In the genomic region with DNA sequence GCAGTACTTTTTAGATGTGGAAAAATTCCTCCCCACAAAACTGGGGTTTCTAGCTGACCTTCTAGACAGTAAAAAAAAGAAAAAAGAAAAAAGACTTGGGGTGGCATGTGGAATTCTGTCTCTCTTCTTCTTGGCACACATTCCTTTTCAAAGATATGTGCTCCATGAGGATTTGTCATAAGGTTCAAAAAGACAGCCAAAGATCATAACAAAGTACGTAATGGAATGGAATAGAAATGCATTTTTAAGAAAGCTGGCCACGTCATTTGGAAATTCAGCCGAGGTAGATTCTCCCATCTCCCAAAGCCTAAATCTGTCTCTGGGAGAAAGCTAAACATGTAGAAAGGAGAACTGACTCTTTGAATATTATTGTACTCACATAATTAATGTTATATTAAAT, we compare ENCODE assay signal across 21 cellular contexts.
"Had no signal": no experiment of that assay in that cellular context is flagged by ENCODE, and none has a peak within 500 bp of the region (broad histone marks: within the 10 kb centered on the region; RNA-seq: fewer than 3 reads in every experiment).

No MANE protein-coding gene starts in this region.

- DNase-seq: activated CD4-positive, alpha-beta T cell treated with anti-CD3 and anti-CD28 coated beads, Interleukin-2, amount 10 ng/mL, durations not matched to agents 7 days and 5 days; activated CD8-positive, alpha-beta memory T cell treated with anti-CD3 and anti-CD28 coated beads, Interleukin-2, amount 50 U/mL, for 4 hours; activated effector memory CD4-positive, alpha-beta T cell treated with Interleukin-2 at 50 U/mL for 16 hours; activated naive CD4-positive, alpha-beta T cell treated with anti-CD3 and anti-CD28 coated beads, Interleukin-2, amount 10 ng/mL, durations not matched to agents 7 days and 5 days; activated T-cell treated with anti-CD3 and anti-CD28 coated beads, Interleukin-2, amount 50 U/mL, for 48 hours; effector memory CD8-positive, alpha-beta T cell; foreskin keratinocyte; head of caudate nucleus; kidney; mammary epithelial cell; ovary; stimulated activated naive CD8-positive, alpha-beta T cell treated with anti-CD3 and anti-CD28 coated beads, Interleukin-15, amount 100 ng/mL, for 72 hours; T-helper 1 cell; T-helper 9 cell; upper lobe of right lung had no signal

- H3K4me1 ChIP-seq: breast epithelium, foreskin keratinocyte, neural progenitor cell, upper lobe of right lung had no signal

- H3K4me1 Mint-ChIP-seq: activated CD4-positive, alpha-beta T cell treated with anti-CD3 and anti-CD28 coated beads, Interleukin-2, amount 10 ng/mL, durations not matched to agents 7 days and 5 days; activated naive CD4-positive, alpha-beta T cell treated with anti-CD3 and anti-CD28 coated beads, Interleukin-2, amount 10 ng/mL, durations not matched to agents 7 days and 5 days; stimulated activated naive CD8-positive, alpha-beta T cell treated with anti-CD3 and anti-CD28 coated beads, Interleukin-15, amount 100 ng/mL, for 72 hours had no signal

- ATAC-seq: activated CD4-positive, CD25-positive, alpha-beta regulatory T cell treated with anti-CD3 and anti-CD28 coated beads, Interleukin-2, amount 50 U/mL, for 24 hours; effector memory CD8-positive, alpha-beta T cell; foreskin keratinocyte; left lobe of liver; SK-N-SH treated with all-trans-retinoic acid at 6 μM for 48 hours; stimulated activated naive CD8-positive, alpha-beta T cell treated with anti-CD3 and anti-CD28 coated beads, Interleukin-15, amount 100 ng/mL, for 72 hours had no signal

- H3K27me3 ChIP-seq: breast epithelium, neural progenitor cell, ovary, upper lobe of right lung had no signal

- H3K4me3 ChIP-seq: breast epithelium, neural progenitor cell, ovary, skin epidermis, upper lobe of right lung had no signal

- H3K36me3 Mint-ChIP-seq: activated naive CD4-positive, alpha-beta T cell treated with anti-CD3 and anti-CD28 coated beads, Interleukin-2, amount 10 ng/mL, durations not matched to agents 7 days and 5 days; neural progenitor cell had no signal

- H3K4me3 Mint-ChIP-seq: activated CD4-positive, alpha-beta T cell treated with anti-CD3 and anti-CD28 coated beads, Interleukin-2, amount 10 ng/mL, durations not matched to agents 7 days and 5 days; activated naive CD4-positive, alpha-beta T cell treated with anti-CD3 and anti-CD28 coated beads, Interleukin-2, amount 10 ng/mL, durations not matched to agents 7 days and 5 days; effector memory CD8-positive, alpha-beta T cell; neural progenitor cell; stimulated activated naive CD8-positive, alpha-beta T cell treated with anti-CD3 and anti-CD28 coated beads, Interleukin-15, amount 100 ng/mL, for 72 hours had no signal

- H3K27ac ChIP-seq: breast epithelium, foreskin keratinocyte, neural progenitor cell, ovary, skin epidermis, upper lobe of right lung had no signal

- H3K9me3 ChIP-seq: breast epithelium, ovary, upper lobe of right lung had no signal

- H3K27ac Mint-ChIP-seq: activated CD4-positive, alpha-beta T cell treated with anti-CD3 and anti-CD28 coated beads, Interleukin-2, amount 10 ng/mL, durations not matched to agents 7 days and 5 days; activated naive CD4-positive, alpha-beta T cell treated with anti-CD3 and anti-CD28 coated beads, Interleukin-2, amount 10 ng/mL, durations not matched to agents 7 days and 5 days; effector memory CD8-positive, alpha-beta T cell; neural progenitor cell; stimulated activated naive CD8-positive, alpha-beta T cell treated with anti-CD3 and anti-CD28 coated beads, Interleukin-15, amount 100 ng/mL, for 72 hours had no signal

- H3K9me3 Mint-ChIP-seq: activated CD4-positive, alpha-beta T cell treated with anti-CD3 and anti-CD28 coated beads, Interleukin-2, amount 10 ng/mL, durations not matched to agents 7 days and 5 days; activated naive CD4-positive, alpha-beta T cell treated with anti-CD3 and anti-CD28 coated beads, Interleukin-2, amount 10 ng/mL, durations not matched to agents 7 days and 5 days; effector memory CD8-positive, alpha-beta T cell; neural progenitor cell; stimulated activated naive CD8-positive, alpha-beta T cell treated with anti-CD3 and anti-CD28 coated beads, Interleukin-15, amount 100 ng/mL, for 72 hours had no signal

- H3K36me3 ChIP-seq: breast epithelium, neural progenitor cell, ovary, upper lobe of right lung had no signal

- H3K27me3 Mint-ChIP-seq: activated naive CD4-positive, alpha-beta T cell treated with anti-CD3 and anti-CD28 coated beads, Interleukin-2, amount 10 ng/mL, durations not matched to agents 7 days and 5 days; stimulated activated naive CD8-positive, alpha-beta T cell treated with anti-CD3 and anti-CD28 coated beads, Interleukin-15, amount 100 ng/mL, for 72 hours had no signal
